In genomic region chr7:155270876-155271275, GRCh38 we compare ENCODE assay signal across 19 cellular contexts. TPM values are rescaled to one million over a fixed set of nuclear protein-coding genes. Genes with fewer than 3 reads are reported as not detected.
DNase-seq lines count a peak whose midpoint lies in the region; ATAC-seq, FAIRE-seq and TF ChIP-seq lines count a peak whose summit lies in the region.
"Had no signal": no experiment of that assay in that cellular context is flagged by ENCODE, and none has a peak within 500 bp of the region (broad histone marks: within the 10 kb centered on the region; RNA-seq: fewer than 3 reads in every experiment).

No MANE protein-coding gene starts in this region.

- no peaks in the 10 kb centered on the region for H3K36me3 Mint-ChIP-seq in activated T-helper 17 cell treated with anti-CD3 and anti-CD28 coated beads, Interleukin-2, amount 50 U/mL, for 72 hours (ENCODE audit: low read depth)
- H3K36me3 Mint-ChIP-seq: CD4-positive, CD25-positive, alpha-beta regulatory T cell; CD8-positive, alpha-beta T cell had no signal

- BruUV-seq in HepG2 (replicated peaks; lab: Mats Ljungman, UMichigan) = no TSS peak

- intact Hi-C loops in right lobe of liver (cut with DNase I) = no loop called here
- intact Hi-C loops in HepG2 (cut with micrococcal nuclease; ENCODE audit: unreplicated experiment) = no loop called here
- intact Hi-C loops in uterus (cut with DNase I; ENCODE audit: low total_unique reads) = no loop called here

- ATAC-seq in right lobe of liver = no peak
- no peak for ATAC-seq in HepG2
- ATAC-seq in activated T-helper 17 cell treated with anti-CD3 and anti-CD28 coated beads, Interleukin-2, amount 50 U/mL, for 72 hours (replicated peaks) = peak; percentile 32
- no peak for ATAC-seq in HG03354 (IDR thresholded peaks at IDR 0.05; ENCODE audit: poor library complexity, severe bottlenecking, unreplicated experiment)
- ATAC-seq: CD8-positive, alpha-beta T cell had no signal

- H3K36me3 ChIP-seq in right lobe of liver (no peaks in the 10 kb centered on the region), HepG2 (replicated peaks in 1 of 2; ENCODE audit: control insufficient read depth in 1 of 2, insufficient read depth in 2 of 2, low read length in 2 of 2) (no peaks in the 10 kb centered on the region), KOPT-K1 (ENCODE audit: insufficient read depth, low read length) (no peaks in the 10 kb centered on the region), osteoblast (ENCODE audit: insufficient read depth, low read length) (no peaks in the 10 kb centered on the region), uterus (no peaks in the 10 kb centered on the region)
- H3K36me3 ChIP-seq: BLaER1 had no signal

- H3K4me1 ChIP-seq in right lobe of liver (peaks cover 0 to 42% (median 16%) of the 10 kb centered on the region in 4 donors), HepG2 (ENCODE audit: insufficient read depth, low read length) (0 out of 2 replicates have a peak, but pooled peaks cover 9% of the 10 kb centered on the region), osteoblast (ENCODE audit: insufficient read depth, low read length) (peaks cover 33% of the 10 kb centered on the region), uterus (no peaks in the 10 kb centered on the region)

- H3K27ac Mint-ChIP-seq in activated T-helper 17 cell treated with anti-CD3 and anti-CD28 coated beads, Interleukin-2, amount 50 U/mL, for 72 hours = no peak overlapping the region
- H3K27ac Mint-ChIP-seq: B cell; CD4-positive, CD25-positive, alpha-beta regulatory T cell; CD8-positive, alpha-beta T cell had no signal

- H3K27ac ChIP-seq in right lobe of liver = peak overlapping the region in 2 of 3 donors; percentile 89 to 98
- H3K27ac ChIP-seq in HepG2 (ENCODE audit: extremely low read length, insufficient read depth, low read length) = no peak overlapping the region
- H3K27ac ChIP-seq in KOPT-K1 (ENCODE audit: low read depth, low read length, poor library complexity, severe bottlenecking) = peak overlapping the region; percentile 57
- peak overlapping the region; percentile 97 for H3K27ac ChIP-seq in osteoblast (ENCODE audit: low read depth, low read length)
- no peak overlapping the region for H3K27ac ChIP-seq in uterus
- no peak overlapping the region for H3K27ac ChIP-seq in coronary artery
- H3K27ac ChIP-seq: BLaER1, C4-2B had no signal

- no peak for TF ChIP-seq POLR2A in right lobe of liver (IDR thresholded peaks at IDR 0.05)
- no peak for TF ChIP-seq POLR2A in HepG2 (IDR thresholded peaks at IDR 0.05; ENCODE audit: insufficient read depth in 1 of 2, low read depth in 2 of 2, low read length in 2 of 2)
- TF ChIP-seq POLR2A in uterus (IDR thresholded peaks at IDR 0.05) = no peak

- H3K4me1 Mint-ChIP-seq in activated T-helper 17 cell treated with anti-CD3 and anti-CD28 coated beads, Interleukin-2, amount 50 U/mL, for 72 hours = no peaks in the 10 kb centered on the region
- H3K4me1 Mint-ChIP-seq: B cell had no signal

- H4K20me1 ChIP-seq in HepG2 (ENCODE audit: insufficient read depth, low read length) (no peaks in the 10 kb centered on the region), osteoblast (ENCODE audit: insufficient read depth, low read length) (no peaks in the 10 kb centered on the region)
- H4K20me1 ChIP-seq: BLaER1 had no signal

- TF ChIP-seq EP300 in HepG2 (IDR thresholded peaks at IDR 0.05; ENCODE audit: low read depth in 2 of 2, low read length in 2 of 2) = no peak
- no peak for TF ChIP-seq EP300 in HepG2 (CRISPR knock-in tag; IDR thresholded peaks at IDR 0.05; ENCODE audit: borderline replicate concordance)

- H3K4me3 ChIP-seq in right lobe of liver (no peak overlapping the region), HepG2 (replicated peaks in 1 of 3; ENCODE audit: insufficient read depth in 1 of 3, low read depth in 2 of 3, low read length in 3 of 3) (no peak overlapping the region), osteoblast (ENCODE audit: insufficient read depth, low read length) (no peak overlapping the region), uterus (no peak overlapping the region), coronary artery (no peak overlapping the region)
- H3K4me3 ChIP-seq: BLaER1 had no signal

- TF ChIP-seq CTCF in right lobe of liver (IDR thresholded peaks at IDR 0.05) = no peak
- TF ChIP-seq CTCF in HepG2 (CRISPR knock-in tag; IDR thresholded peaks at IDR 0.05) = no peak
- no peak for TF ChIP-seq CTCF in osteoblast (IDR thresholded peaks at IDR 0.05; ENCODE audit: extremely low read depth, low read depth, low read length)
- TF ChIP-seq CTCF in uterus (IDR thresholded peaks at IDR 0.05) = no peak
- no peak for TF ChIP-seq CTCF in coronary artery (IDR thresholded peaks at IDR 0.05)

- POLR2A ChIA-PET in HepG2 (lab: Yijun Ruan, JAX) = no interaction called here

- WGBS in right lobe of liver (ENCODE audit: insufficient coverage, low coverage, low lambda C conversion rate, missing lambda C conversion rate) = 26% methylated on average over 3 of the region's 3 CpGs
- WGBS in HepG2 (ENCODE audit: low lambda C conversion rate) = 30% methylated on average over 3 of the region's 3 CpGs

- CTCF ChIA-PET in HepG2 (lab: Yijun Ruan, JAX; ENCODE audit: low intra/inter-chr PET ratio, low total read pairs) = no interaction called here

- H3K27me3 Mint-ChIP-seq in activated T-helper 17 cell treated with anti-CD3 and anti-CD28 coated beads, Interleukin-2, amount 50 U/mL, for 72 hours = peaks cover 17% of the 10 kb centered on the region

- TF ChIP-seq RAD21 in HepG2 (CRISPR knock-in tag; IDR thresholded peaks at IDR 0.05) = no peak

- in situ Hi-C loops in HepG2 (cut with HindIII; ENCODE audit: extremely low pct_ligation_motif_present, low pct_unique_long_range_greater_than_20kb) = no loop called here

- DNase-seq in right lobe of liver = no peak
- DNase-seq in HepG2 (ENCODE audit: low spot score) = no peak
- DNase-seq in osteoblast (ENCODE audit: insufficient read length, low spot score, missing footprints) = peak; percentile 55
- no peak for DNase-seq in uterus
- no peak for DNase-seq in coronary artery (ENCODE audit: low spot score)
- DNase-seq: CD4-positive, CD25-positive, alpha-beta regulatory T cell; CD8-positive, alpha-beta T cell; DMS153; DND-41; H7 had no signal

- no peaks in the 10 kb centered on the region for H3K9me3 Mint-ChIP-seq in activated T-helper 17 cell treated with anti-CD3 and anti-CD28 coated beads, Interleukin-2, amount 50 U/mL, for 72 hours
- H3K9me3 Mint-ChIP-seq: CD4-positive, CD25-positive, alpha-beta regulatory T cell; CD8-positive, alpha-beta T cell had no signal

- FAIRE-seq in HepG2 (lab: Jason Lieb, UNC) = no peak
- FAIRE-seq: G401.6, GM12892 had no signal

- H3K4me3 Mint-ChIP-seq in activated T-helper 17 cell treated with anti-CD3 and anti-CD28 coated beads, Interleukin-2, amount 50 U/mL, for 72 hours = no peak overlapping the region
- H3K4me3 Mint-ChIP-seq: B cell; CD4-positive, CD25-positive, alpha-beta regulatory T cell; CD8-positive, alpha-beta T cell had no signal

- no peaks in the 10 kb centered on the region for H3K27me3 ChIP-seq in right lobe of liver
- peaks cover 0 to 29% of the 10 kb centered on the region in 2 experiments; a peak in 4 of 5 replicates for H3K27me3 ChIP-seq in HepG2 (ENCODE audit: control insufficient read depth in 1 of 2, insufficient read depth in 2 of 2, low read length in 2 of 2)
- no peaks in the 10 kb centered on the region for H3K27me3 ChIP-seq in osteoblast (ENCODE audit: insufficient read depth, low read length)
- no peaks in the 10 kb centered on the region for H3K27me3 ChIP-seq in uterus
- H3K27me3 ChIP-seq: BLaER1 had no signal

- no peaks in the 10 kb centered on the region for H3K79me2 ChIP-seq in HepG2 (ENCODE audit: insufficient read depth, low read length)
- no peaks in the 10 kb centered on the region for H3K79me2 ChIP-seq in osteoblast (ENCODE audit: insufficient read depth, low read length)

- H2AFZ ChIP-seq in HepG2 (ENCODE audit: low read length) (no peak overlapping the region), osteoblast (ENCODE audit: low read length) (no peak overlapping the region)

- no peak overlapping the region for H3K9ac ChIP-seq in HepG2 (ENCODE audit: insufficient read depth, low read depth, low read length)
- H3K9ac ChIP-seq: BLaER1 had no signal

- H3K9me3 ChIP-seq in right lobe of liver (no peaks in the 10 kb centered on the region), HepG2 (ENCODE audit: low read length) (no peaks in the 10 kb centered on the region), KOPT-K1 (ENCODE audit: insufficient read depth, low read length, poor library complexity, severe bottlenecking) (peaks cover 16% of the 10 kb centered on the region), osteoblast (ENCODE audit: low read depth, low read length) (no peaks in the 10 kb centered on the region), uterus (no peaks in the 10 kb centered on the region)
- H3K9me3 ChIP-seq: BLaER1, Caco-2 had no signal

- H3K4me2 ChIP-seq in HepG2 (ENCODE audit: low read depth, low read length) (no peak overlapping the region), osteoblast (ENCODE audit: insufficient read depth, low read length) (peak overlapping the region; percentile 76)
- H3K4me2 ChIP-seq: BLaER1 had no signal

RNA-seq across cellular contexts. Expression of gene INSIG1, which starts 26.8 kb away (rescaled TPM):
- total RNA-seq in right lobe of liver (100 to 1,000 TPM; 130 to 625 (median 205) TPM), HepG2 (2016; rRNA removed; fragmentation: Illumina TruSeq; extraction: Trizol) (0.11 and 0.20 TPM in 2 replicates), osteoblast (835 and 847 TPM in 2 replicates), uterus (10 to 100 TPM; 11.0 to 46.6 (median 22.0) TPM)
- 0.26 TPM in 1 of 2 replicates, not detected in the other for total RNA-seq in HepG2 (2016; cell fraction: cytosol; rRNA removed; fragmentation: Illumina TruSeq; extraction: Trizol; ENCODE audit: low read depth)
- 0.09 and 0.13 TPM in 2 replicates for total RNA-seq in HepG2 (2016; cell fraction: insoluble cytoplasmic fraction; rRNA removed; fragmentation: Illumina TruSeq; extraction: Trizol)
- 0.09 and 0.48 TPM in 2 replicates for total RNA-seq in HepG2 (2016; cell fraction: membrane; rRNA removed; fragmentation: Illumina TruSeq; extraction: Trizol)
- total RNA-seq in HepG2 (2016; cell fraction: nucleus; rRNA removed; fragmentation: Illumina TruSeq; extraction: Trizol) = not detected in 2 replicates
- 0.07 and 0.16 TPM in 2 replicates for polyA plus RNA-seq in HepG2 (2011; rRNA removed)
- polyA plus RNA-seq in HepG2 (2011; cell fraction: cytosol; rRNA removed) = 0.10 and 0.17 TPM in 2 replicates
- 0.10 and 0.23 TPM in 2 replicates for polyA plus RNA-seq in HepG2 (2011; cell fraction: nucleus; rRNA removed)
- 0.08 and 0.17 TPM in 2 replicates for polyA plus RNA-seq in HepG2 (2012)
- polyA plus RNA-seq in HepG2 (2016; cell fraction: cytosol; fragmentation: Illumina TruSeq; extraction: Trizol; ENCODE audit: low read depth) = 0.03 TPM in 1 of 2 replicates, not detected in the other
- polyA plus RNA-seq in HepG2 (2016; cell fraction: insoluble cytoplasmic fraction; fragmentation: Illumina TruSeq; extraction: Trizol; ENCODE audit: low read depth) = 0.10 TPM in 1 of 2 replicates, not detected in the other
- polyA plus RNA-seq in HepG2 (2016; cell fraction: membrane; fragmentation: Illumina TruSeq; extraction: Trizol; ENCODE audit: low read depth) = 0.13 TPM in 1 of 2 replicates, not detected in the other
- polyA plus RNA-seq in HepG2 (2016; cell fraction: nucleus; fragmentation: Illumina TruSeq; extraction: Trizol; ENCODE audit: insufficient read depth, low read depth) = 0.25 TPM in 1 of 2 replicates, not detected in the other
- polyA minus RNA-seq in HepG2 (2011; rRNA and poly(A)+ RNA removed; ENCODE audit: low replicate concordance) = 0.60 and 64.4 TPM in 2 replicates
- polyA minus RNA-seq in HepG2 (2011; cell fraction: cytosol; rRNA and poly(A)+ RNA removed) = 0.30 and 0.35 TPM in 2 replicates
- polyA minus RNA-seq in HepG2 (2011; cell fraction: nucleus; rRNA and poly(A)+ RNA removed) = 0.25 and 0.52 TPM in 2 replicates
- 100 to 1,000 TPM; 140 to 216 TPM for total RNA-seq in activated T-helper 17 cell treated with anti-CD3 and anti-CD28 coated beads, Interleukin-2, amount 50 U/mL, for 72 hours

Comparison
In these comparisons a context has a peak if more than half of its experiments do, and no peak if none do; other contexts are left out.
1. H3K27ac ChIP-seq: peak in right lobe of liver (2 of 3), KOPT-K1 (single experiment) and osteoblast (single experiment); none in HepG2 (single experiment), uterus (0 of 2) and coronary artery (0 of 2).
2. RNA of gene INSIG1, which starts 26.8 kb away (total RNA-seq): 835 to 847 TPM in osteoblast, 140 to 216 TPM in activated T-helper 17 cell treated with anti-CD3 and anti-CD28 coated beads, Interleukin-2, amount 50 U/mL, for 72 hours, 130 to 625 TPM in right lobe of liver and 11.0 to 46.6 TPM in uterus; 0.09 to 0.48 TPM in HepG2; every median in the first group is over 4 times any median in the second.